ENCODE assay signal across 12 cellular contexts in the genomic region with DNA sequence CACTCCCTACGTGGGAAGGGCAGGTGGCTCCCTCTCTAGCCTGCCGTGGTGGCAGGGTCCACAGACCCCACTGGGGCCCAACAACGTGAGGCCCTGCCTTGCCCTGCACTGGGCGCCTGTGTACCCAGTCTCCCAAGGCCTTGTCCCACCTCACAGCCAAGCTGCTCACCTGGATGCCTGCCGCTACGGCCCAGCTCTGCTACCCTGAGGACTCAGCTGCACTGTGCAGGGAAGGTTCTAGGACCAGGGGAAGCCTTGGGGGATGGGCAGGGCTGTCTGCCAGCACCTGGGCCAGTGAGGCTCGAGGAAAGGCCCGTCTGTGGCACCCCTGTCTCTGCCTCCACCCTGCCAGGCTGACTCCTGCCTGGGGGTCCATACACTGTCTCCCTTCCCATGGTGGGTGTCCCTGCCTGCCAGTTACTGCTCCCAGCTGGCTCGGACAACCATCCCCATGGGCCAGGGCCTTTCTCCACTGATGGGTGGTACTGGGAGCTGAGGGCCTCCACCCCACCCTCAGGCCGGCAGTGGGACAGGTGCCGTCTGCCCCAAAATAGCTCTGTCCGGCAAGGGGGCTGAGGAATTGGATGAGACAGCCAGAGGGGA.
"Had no signal": no experiment of that assay in that cellular context is flagged by ENCODE, and none has a peak within 500 bp of the region (broad histone marks: within the 10 kb centered on the region; RNA-seq: fewer than 3 reads in every experiment).

No MANE protein-coding gene starts in this region.

- DNase-seq: activated CD4-positive, alpha-beta T cell treated with anti-CD3 and anti-CD28 coated beads, Interleukin-2, amount 10 ng/mL, durations not matched to agents 24 days and 14 days; activated CD4-positive, CD25-positive, alpha-beta regulatory T cell; activated naive CD4-positive, alpha-beta T cell treated with Interleukin-2 at 50 U/mL for 16 hours; activated naive CD8-positive, alpha-beta T cell treated with anti-CD3 and anti-CD28 coated beads, Interleukin-2, amount 50 U/mL, for 24 hours; gastrocnemius medialis; mesendoderm; T-helper 2 cell; tibial artery had no signal

- H3K9me3 Mint-ChIP-seq: activated CD4-positive, alpha-beta T cell treated with anti-CD3 and anti-CD28 coated beads, Interleukin-2, amount 10 ng/mL, durations not matched to agents 24 days and 14 days; activated naive CD8-positive, alpha-beta T cell treated with anti-CD3 and anti-CD28 coated beads, Interleukin-2, amount 50 U/mL, for 24 hours; natural killer cell treated with Interleukin-12 subunit alpha and Interleukin-12 subunit beta and Interleukin-15 and Interleukin-18, amount 100 ng/mL, for 72 hours; stimulated activated memory B cell treated with anti-CD40 and anti-IgM and Interleukin-4, amounts not matched to agents 10 μg/mL and 1 μg/mL and 100 μg/mL, for 72 hours had no signal

- H3K9me3 ChIP-seq: gastrocnemius medialis, tibial artery had no signal

- H3K4me3 Mint-ChIP-seq: activated CD4-positive, alpha-beta T cell treated with anti-CD3 and anti-CD28 coated beads, Interleukin-2, amount 10 ng/mL, durations not matched to agents 24 days and 14 days; activated naive CD8-positive, alpha-beta T cell treated with anti-CD3 and anti-CD28 coated beads, Interleukin-2, amount 50 U/mL, for 24 hours; natural killer cell treated with Interleukin-12 subunit alpha and Interleukin-12 subunit beta and Interleukin-15 and Interleukin-18, amount 100 ng/mL, for 72 hours; stimulated activated memory B cell treated with anti-CD40 and anti-IgM and Interleukin-4, amounts not matched to agents 10 μg/mL and 1 μg/mL and 100 μg/mL, for 72 hours had no signal

- H3K27ac ChIP-seq: gastrocnemius medialis, tibial artery had no signal

- FAIRE-seq: astrocyte, bronchial epithelial cell had no signal

- H3K27me3 ChIP-seq: gastrocnemius medialis, tibial artery had no signal

- H3K27ac Mint-ChIP-seq: activated CD4-positive, alpha-beta T cell treated with anti-CD3 and anti-CD28 coated beads, Interleukin-2, amount 10 ng/mL, durations not matched to agents 24 days and 14 days; activated naive CD8-positive, alpha-beta T cell treated with anti-CD3 and anti-CD28 coated beads, Interleukin-2, amount 50 U/mL, for 24 hours; natural killer cell treated with Interleukin-12 subunit alpha and Interleukin-12 subunit beta and Interleukin-15 and Interleukin-18, amount 100 ng/mL, for 72 hours; stimulated activated memory B cell treated with anti-CD40 and anti-IgM and Interleukin-4, amounts not matched to agents 10 μg/mL and 1 μg/mL and 100 μg/mL, for 72 hours had no signal

- H3K27me3 Mint-ChIP-seq: activated CD4-positive, alpha-beta T cell treated with anti-CD3 and anti-CD28 coated beads, Interleukin-2, amount 10 ng/mL, durations not matched to agents 24 days and 14 days; activated naive CD8-positive, alpha-beta T cell treated with anti-CD3 and anti-CD28 coated beads, Interleukin-2, amount 50 U/mL, for 24 hours; natural killer cell treated with Interleukin-12 subunit alpha and Interleukin-12 subunit beta and Interleukin-15 and Interleukin-18, amount 100 ng/mL, for 72 hours; stimulated activated memory B cell treated with anti-CD40 and anti-IgM and Interleukin-4, amounts not matched to agents 10 μg/mL and 1 μg/mL and 100 μg/mL, for 72 hours had no signal

- H3K36me3 Mint-ChIP-seq: natural killer cell treated with Interleukin-12 subunit alpha and Interleukin-12 subunit beta and Interleukin-15 and Interleukin-18, amount 100 ng/mL, for 72 hours; stimulated activated memory B cell treated with anti-CD40 and anti-IgM and Interleukin-4, amounts not matched to agents 10 μg/mL and 1 μg/mL and 100 μg/mL, for 72 hours had no signal

- H3K4me3 ChIP-seq: gastrocnemius medialis, tibial artery had no signal

- ATAC-seq: activated naive CD8-positive, alpha-beta T cell treated with anti-CD3 and anti-CD28 coated beads, Interleukin-2, amount 50 U/mL, for 24 hours; gastrocnemius medialis; natural killer cell treated with Interleukin-12 subunit alpha and Interleukin-12 subunit beta and Interleukin-15 and Interleukin-18, amount 100 ng/mL, for 72 hours; stimulated activated memory B cell treated with anti-CD40 and anti-IgM and Interleukin-4, amounts not matched to agents 10 μg/mL and 1 μg/mL and 100 μg/mL, for 72 hours had no signal
